ENCODE assay signal across 9 cellular contexts in the genomic region with DNA sequence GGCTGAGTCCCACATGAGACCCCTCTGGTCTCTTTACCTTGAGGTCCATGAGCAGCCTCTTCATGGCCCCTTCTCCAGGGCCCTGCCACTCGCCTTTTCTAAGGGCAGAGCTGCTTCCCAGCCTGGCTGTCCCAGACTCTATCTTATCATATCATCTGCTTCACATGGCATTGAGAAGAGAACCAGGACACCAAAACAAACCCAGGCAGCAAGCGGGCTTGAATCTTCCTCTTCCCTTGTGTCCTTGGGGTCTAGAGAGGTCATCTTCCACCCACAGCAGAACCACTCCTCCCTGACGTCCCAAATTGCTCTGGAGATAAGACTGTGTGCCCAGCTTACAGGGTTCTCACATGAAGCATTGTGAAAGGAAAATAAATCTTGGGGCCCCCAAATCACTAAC.
"Had no signal": no experiment of that assay in that cellular context is flagged by ENCODE, and none has a peak within 500 bp of the region (broad histone marks: within the 10 kb centered on the region; RNA-seq: fewer than 3 reads in every experiment).

No MANE protein-coding gene starts in this region.

- H3K27ac ChIP-seq: GM23248, HL-60 had no signal

- H3K9ac ChIP-seq: GM23248 had no signal

- H3K4me1 Mint-ChIP-seq: IgD-negative memory B cell had no signal

- H3K9me3 ChIP-seq: HAP-1 had no signal

- H3K4me3 ChIP-seq: GM23248, HAP-1 had no signal

- DNase-seq: GM23248, GOT3, H7, HFFc6 had no signal

- H3K36me3 ChIP-seq: HAP-1 had no signal

- H3K27me3 Mint-ChIP-seq: IgD-negative memory B cell had no signal

- H2AFZ ChIP-seq: GM23248 had no signal

- H3K4me1 ChIP-seq: HAP-1 had no signal

- H3K27ac Mint-ChIP-seq: HFFc6, IgD-negative memory B cell had no signal

- ATAC-seq: HCT116, HepG2 had no signal

- H3K4me3 Mint-ChIP-seq: HFFc6, IgD-negative memory B cell had no signal
